Comparison of ENCODE assay signal across 8 cellular contexts in the genomic region with DNA sequence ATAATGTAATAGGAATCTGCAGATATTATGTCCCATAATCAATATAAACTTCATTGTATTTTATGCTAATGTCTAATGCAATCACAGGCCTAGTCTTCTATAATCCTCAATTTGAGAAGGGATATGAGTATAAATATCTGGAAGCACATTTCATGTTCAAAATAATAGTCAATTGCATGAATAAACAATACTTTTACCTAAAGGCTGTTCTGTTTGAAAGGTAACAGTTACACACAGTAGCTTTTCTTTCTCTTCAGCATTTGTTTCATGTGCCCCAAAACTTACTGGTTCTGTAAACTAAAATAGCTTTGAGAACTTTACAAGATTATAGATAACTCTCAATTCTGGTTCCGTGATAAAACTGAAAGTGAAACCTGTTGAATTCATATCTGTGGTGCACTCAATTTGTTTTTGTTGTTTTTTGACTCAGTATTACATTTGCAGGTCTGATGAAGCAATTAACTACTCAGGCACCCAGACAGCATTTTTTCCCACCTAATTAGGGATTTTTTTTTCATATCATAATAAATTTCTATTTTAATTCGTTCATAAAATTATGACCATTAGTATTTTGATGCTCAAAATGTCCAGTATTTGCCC.
DNase-seq lines count a peak whose midpoint lies in the region; ATAC-seq and TF ChIP-seq lines count a peak whose summit lies in the region.

No MANE protein-coding gene starts in this region.

- H3K4me3 ChIP-seq in Panc1 (ENCODE audit: low read depth in 2 of 2, low read length in 2 of 2) (peak overlapping the region; percentile 31 to 36; a peak in 3 of 4 replicates), fibroblast of the aortic adventitia (ENCODE audit: low read depth, low read length) (peak overlapping the region; percentile 42)

- CTCF ChIA-PET in Panc1 (lab: Charles Lee) = no interaction called here
- CTCF ChIA-PET in GM10248 (lab: Yijun Ruan, JAX) = interaction anchor here (0.8 to 1.9 kb wide), 2 partner anchors 9 to 10 kb away, joined by 3 to 7 read pairs; no protein-coding TSS in a partner anchor

- H3K36me3 Mint-ChIP-seq in HFFc6 (ENCODE audit: low read depth) = peaks cover 5% of the 10 kb centered on the region

- DNase-seq in HFFc6 (no peak), Panc1 (ENCODE audit: low read depth, low spot score) (no peak), fibroblast of the aortic adventitia (ENCODE audit: low read depth) (peak; percentile 43), DMS 273 treated with DMSO at 0.1 percent for 48 hours (lab: John Stamatoyannopoulos, UW) (no peak), GM10248 (ENCODE audit: extremely low spot score) (no peak)
- DNase-seq in activated CD4-positive, alpha-beta T cell treated with anti-CD3 and anti-CD28 coated beads, Interleukin-2, amount 50 U/mL, for 1 hour = no peak

- in situ Hi-C loops in Panc1 (cut with HindIII; ENCODE audit: low pct_unique_long_range_greater_than_20kb, low sequenced_read_pairs) = no loop called here

- H3K27me3 Mint-ChIP-seq in HFFc6 (ENCODE audit: insufficient read depth) = no peaks in the 10 kb centered on the region

- peaks cover 5% of the 10 kb centered on the region for H3K9me3 Mint-ChIP-seq in HFFc6

- POLR2A ChIA-PET in Panc1 (lab: Charles Lee) = no interaction called here
- POLR2A ChIA-PET in GM10248 (lab: Yijun Ruan, JAX) = interaction anchor here (0.6 kb wide), 1 partner anchor 72 kb away, joined by 3 read pairs; no protein-coding TSS in a partner anchor

- H3K4me3 Mint-ChIP-seq in HFFc6 = peak overlapping the region; percentile 82

- H3K4me1 Mint-ChIP-seq in HFFc6 (ENCODE audit: low read depth) = peaks cover 29% of the 10 kb centered on the region

- peak overlapping the region; percentile 86 for H3K27ac Mint-ChIP-seq in HFFc6

- no peak for TF ChIP-seq CTCF in HFFc6 (IDR thresholded peaks at IDR 0.05)
- TF ChIP-seq CTCF in Panc1 (IDR thresholded peaks at IDR 0.05) = no peak
- no peak for TF ChIP-seq CTCF in fibroblast of the aortic adventitia (IDR thresholded peaks at IDR 0.05; ENCODE audit: insufficient read depth, low read length)
- no peak for TF ChIP-seq CTCF in GM10248 (IDR thresholded peaks at IDR 0.05; ENCODE audit: control extremely low read depth, extremely low read depth, low read depth, missing control alignments)

- H3K27me3 ChIP-seq in Panc1 (ENCODE audit: control insufficient read depth, insufficient read depth, low read length) = no peaks in the 10 kb centered on the region

- intact Hi-C loops in Panc1 (cut with micrococcal nuclease; ENCODE audit: unreplicated experiment) = no loop called here

- no peaks in the 10 kb centered on the region; the same call in 1 of the 2 replicates for H3K4me1 ChIP-seq in Panc1 (ENCODE audit: control insufficient read depth, insufficient read depth, low read length)

- BruUV-seq in Panc1 (replicated peaks; lab: Mats Ljungman, UMichigan) = no TSS peak

- H3K9me3 ChIP-seq in Panc1 (ENCODE audit: control insufficient read depth, insufficient read depth, low read depth, low read length) = no peaks in the 10 kb centered on the region

- H3K36me3 ChIP-seq in Panc1 (ENCODE audit: control insufficient read depth, insufficient read depth, low read length) = no peaks in the 10 kb centered on the region

- peak; percentile 74 for ATAC-seq in GM18511 (IDR thresholded peaks at IDR 0.05; ENCODE audit: unreplicated experiment)
- ATAC-seq in Panc1 = no peak
- ATAC-seq in HG03097 (IDR thresholded peaks at IDR 0.05; ENCODE audit: low FRiP score, unreplicated experiment) = no peak

- H3K27ac ChIP-seq in Panc1 (ENCODE audit: low read length) = peak overlapping the region; percentile 23; the same call in 1 of the 2 replicates
